In the genomic region with DNA sequence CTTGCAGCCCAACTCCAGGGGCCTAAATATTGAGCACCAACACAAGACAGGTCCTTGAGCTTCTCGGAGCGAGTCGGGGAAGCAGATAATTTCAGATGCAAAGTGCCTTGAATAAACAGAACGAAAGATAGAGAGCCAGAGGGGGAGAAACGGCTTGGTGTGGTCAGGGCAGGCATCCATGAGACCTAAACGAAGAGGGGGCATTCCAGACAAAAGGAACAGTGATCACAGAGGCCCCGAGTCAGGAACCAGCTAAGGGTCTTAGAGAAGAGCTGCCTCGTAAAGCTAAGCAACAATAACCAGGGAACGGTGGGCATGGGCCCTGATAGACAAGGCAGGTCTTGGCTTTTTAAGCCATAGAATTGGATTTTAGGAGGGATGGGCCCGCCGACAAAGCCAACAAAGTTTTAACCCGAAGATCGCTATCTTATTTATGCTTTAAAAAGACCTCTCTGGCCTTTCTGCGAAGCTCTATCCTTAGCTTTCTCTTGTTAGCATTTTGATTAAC, we compare ENCODE assay signal across 8 cellular contexts. TPM values are rescaled to one million over a fixed set of nuclear protein-coding genes. Genes with fewer than 3 reads are reported as not detected.
A peak's percentile ranks its signal among the peaks of the same experiment; 100 is the strongest.
DNase-seq lines count a peak whose midpoint lies in the region; FAIRE-seq and TF ChIP-seq lines count a peak whose summit lies in the region.

No MANE protein-coding gene starts in this region.

- H3K4me1 Mint-ChIP-seq in activated naive CD4-positive, alpha-beta T cell treated with anti-CD3 and anti-CD28 coated beads, Interleukin-2, amount 50 U/mL, for 24 hours, result peaks cover 19% of the 10 kb centered on the region
- H3K4me1 Mint-ChIP-seq in activated CD4-positive, alpha-beta memory T cell treated with anti-CD3 and anti-CD28 coated beads for 36 hours (ENCODE audit: low read depth), result peaks cover 17% of the 10 kb centered on the region

- no peaks in the 10 kb centered on the region for H3K27me3 Mint-ChIP-seq in activated naive CD4-positive, alpha-beta T cell treated with anti-CD3 and anti-CD28 coated beads, Interleukin-2, amount 50 U/mL, for 24 hours
- no peaks in the 10 kb centered on the region for H3K27me3 Mint-ChIP-seq in activated CD4-positive, alpha-beta memory T cell treated with anti-CD3 and anti-CD28 coated beads for 36 hours

- H3K27ac ChIP-seq in kidney (ENCODE audit: low read depth in 2 of 2, low read length in 2 of 2) (peak overlapping the region; percentile 20 to 23), transverse colon (peak overlapping the region; percentile 86 to 90 (median 90))

- WGBS in transverse colon (ENCODE audit: low coverage in 1 of 2), 2 donors, result 14 to 25% methylated on average over 14 of the region's 14 CpGs

- H3K4me3 ChIP-seq in kidney (ENCODE audit: low read length in 2 of 2) (peak overlapping the region; percentile 48 to 82), transverse colon (peak overlapping the region in 3 of 4 donors; percentile 53 to 72 (median 67))

- in situ Hi-C loops in transverse colon (cut with MboI; ENCODE audit: low pct_ligation_motif_present in 1 of 4, low pct_unique_long_range_greater_than_20kb in 1 of 4, low sequenced_read_pairs in 3 of 4), result no loop called here

- POLR2A ChIA-PET in activated CD4-positive, alpha-beta memory T cell treated with anti-CD3 and anti-CD28 coated beads for 36 hours (lab: Charles Lee), result interaction anchor here (1.1 kb wide), 1 partner anchor 132 kb away, joined by 3 read pairs; no protein-coding TSS in a partner anchor

- intact Hi-C loops in activated CD4-positive, alpha-beta memory T cell treated with anti-CD3 and anti-CD28 coated beads for 36 hours (cut with micrococcal nuclease), result loop anchor here (5.0 kb wide), 2 partner anchors 38 to 143 kb away; partner anchors contain the start of genes MLEC and POP5
- intact Hi-C loops in kidney (cut with DNase I), result no loop called here
- intact Hi-C loops in transverse colon (cut with DNase I; ENCODE audit: low total_unique reads), result no loop called here

- H3K9me3 Mint-ChIP-seq in activated naive CD4-positive, alpha-beta T cell treated with anti-CD3 and anti-CD28 coated beads, Interleukin-2, amount 50 U/mL, for 24 hours, result no peaks in the 10 kb centered on the region
- no peaks in the 10 kb centered on the region for H3K9me3 Mint-ChIP-seq in activated CD4-positive, alpha-beta memory T cell treated with anti-CD3 and anti-CD28 coated beads for 36 hours

- H3K9ac ChIP-seq in kidney (ENCODE audit: low read length in 2 of 2), result peak overlapping the region in 1 of 2 donors; percentile 87

- CTCF ChIA-PET in activated CD4-positive, alpha-beta memory T cell treated with anti-CD3 and anti-CD28 coated beads for 36 hours (lab: Charles Lee), result interaction anchor here (0.6 to 1.1 kb wide), 7 partner anchors 13 to 251 kb away, joined by 3 to 5 read pairs (median 4); no protein-coding TSS in a partner anchor

- no peak for TF ChIP-seq POLR2A in transverse colon (IDR thresholded peaks at IDR 0.05)

- no peaks in the 10 kb centered on the region for H3K27me3 ChIP-seq in transverse colon

- no peak for FAIRE-seq in kidney (lab: Jason Lieb, UNC)

- no peaks in the 10 kb centered on the region for H3K9me3 ChIP-seq in kidney (ENCODE audit: control insufficient read depth in 1 of 2, low read length in 2 of 2)
- no peaks in the 10 kb centered on the region for H3K9me3 ChIP-seq in transverse colon

- DNase-seq in activated naive CD4-positive, alpha-beta T cell treated with Interleukin-2 at 50 U/mL for 16 hours, result no peak
- DNase-seq in activated CD4-positive, alpha-beta memory T cell treated with anti-CD3 and anti-CD28 coated beads for 36 hours, result no peak
- DNase-seq in kidney (no peak), transverse colon (no peak), retina (no peak), anterior cingulate cortex (lab: John Stamatoyannopoulos, UW) (no peak), AG20443 (ENCODE audit: low spot score) (no peak)

- H3K4me3 Mint-ChIP-seq in activated naive CD4-positive, alpha-beta T cell treated with anti-CD3 and anti-CD28 coated beads, Interleukin-2, amount 50 U/mL, for 24 hours, result peak overlapping the region; percentile 95
- peak overlapping the region; percentile 87 for H3K4me3 Mint-ChIP-seq in activated CD4-positive, alpha-beta memory T cell treated with anti-CD3 and anti-CD28 coated beads for 36 hours

- H3K36me3 Mint-ChIP-seq in activated naive CD4-positive, alpha-beta T cell treated with anti-CD3 and anti-CD28 coated beads, Interleukin-2, amount 50 U/mL, for 24 hours, result peaks cover under 1% of the 10 kb centered on the region
- H3K36me3 Mint-ChIP-seq in activated CD4-positive, alpha-beta memory T cell treated with anti-CD3 and anti-CD28 coated beads for 36 hours, result peaks cover 30% of the 10 kb centered on the region

- peak overlapping the region; percentile 61 for H3K27ac Mint-ChIP-seq in activated naive CD4-positive, alpha-beta T cell treated with anti-CD3 and anti-CD28 coated beads, Interleukin-2, amount 50 U/mL, for 24 hours
- no peak overlapping the region for H3K27ac Mint-ChIP-seq in activated CD4-positive, alpha-beta memory T cell treated with anti-CD3 and anti-CD28 coated beads for 36 hours

- H3K36me3 ChIP-seq in kidney (ENCODE audit: control insufficient read depth in 1 of 2, insufficient read depth in 2 of 2, low read length in 2 of 2) (peaks cover 26 to 30% of the 10 kb centered on the region in 2 donors), transverse colon (peaks cover 0 to 27% (median 3%) of the 10 kb centered on the region in 4 donors)

- H3K4me1 ChIP-seq in kidney (ENCODE audit: control insufficient read depth in 1 of 2, insufficient read depth in 1 of 2, low read depth in 1 of 2, low read length in 2 of 2) (peaks cover 10 to 12% of the 10 kb centered on the region in 2 donors), transverse colon (peaks cover 8 to 38% (median 20%) of the 10 kb centered on the region in 4 donors)

- TF ChIP-seq CTCF in kidney (IDR thresholded peaks at IDR 0.05; ENCODE audit: borderline replicate concordance, extremely low read depth, insufficient read depth) (no peak), transverse colon (IDR thresholded peaks at IDR 0.05) (no peak)

- TF ChIP-seq EP300 in transverse colon (IDR thresholded peaks at IDR 0.05; ENCODE audit: low read depth), result no peak

RNA-seq across cellular contexts. Expression of gene ACADS, which starts 0.4 kb away (rescaled TPM):
- total RNA-seq in activated CD4-positive, alpha-beta memory T cell treated with anti-CD3 and anti-CD28 coated beads for 36 hours, result 10 to 100 TPM; 15.6 to 16.6 TPM
- total RNA-seq in kidney (24.4 TPM), transverse colon (100 to 1,000 TPM; 224 to 338 (median 297) TPM)
- polyA plus RNA-seq in kidney (ENCODE audit: insufficient read depth, low read depth, low replicate concordance), result 133 TPM

RNA-seq across cellular contexts. Expression of gene UNC119B, which starts 14.9 kb away (rescaled TPM):
- total RNA-seq in activated CD4-positive, alpha-beta memory T cell treated with anti-CD3 and anti-CD28 coated beads for 36 hours, result 10 to 100 TPM; 28.2 to 31.3 TPM
- total RNA-seq in kidney (44.5 TPM), transverse colon (10 to 100 TPM in 3 of 4 donors, 1 to 10 TPM in 1; 9.8 to 25.4 (median 21.5) TPM)
- 29.4 TPM for polyA plus RNA-seq in kidney (ENCODE audit: insufficient read depth, low read depth, low replicate concordance)

RNA-seq across cellular contexts. Expression of gene MLEC, which starts 38.3 kb away (rescaled TPM):
- 10 to 100 TPM; 92.9 to 93.7 TPM for total RNA-seq in activated CD4-positive, alpha-beta memory T cell treated with anti-CD3 and anti-CD28 coated beads for 36 hours
- total RNA-seq in kidney (146 TPM), transverse colon (100 to 1,000 TPM in 3 of 4 donors, 10 to 100 TPM in 1; 75.6 to 153 (median 130) TPM)
- 60.3 TPM for polyA plus RNA-seq in kidney (ENCODE audit: insufficient read depth, low read depth, low replicate concordance)
